33 cellular contexts compared by ENCODE assay signal in genomic region chr2:196492946-196493345, GRCh38.
DNase-seq lines count a peak whose midpoint lies in the region; FAIRE-seq and TF ChIP-seq lines count a peak whose summit lies in the region.
"Had no signal": no experiment of that assay in that cellular context is flagged by ENCODE, and none has a peak within 500 bp of the region (broad histone marks: within the 10 kb centered on the region; RNA-seq: fewer than 3 reads in every experiment).

No MANE protein-coding gene starts in this region.

- H3K4me2 ChIP-seq in trophoblast cell (ENCODE audit: low read length): no peak overlapping the region
- H3K4me2 ChIP-seq: A549; BLaER1; BLaER1 treated with 17β-estradiol and CSF1 and Interleukin-3, amounts not matched to agents 10 nM and 100 nM had no signal

- H4K91ac ChIP-seq in trophoblast cell (ENCODE audit: low read depth, low read length): no peak overlapping the region

- no CpG with 5 or more reads among the region's 3 CpGs for WGBS in trophoblast cell (ENCODE audit: extremely low coverage, insufficient coverage, insufficient read length)

- H3K9me3 ChIP-seq in trophoblast cell (ENCODE audit: insufficient read depth, low read depth, low read length): no peaks in the 10 kb centered on the region
- H3K9me3 ChIP-seq: BE2C, BLaER1, Caco-2 had no signal

- no peak overlapping the region for H4K8ac ChIP-seq in trophoblast cell (ENCODE audit: low read depth, low read length)

- H3K23ac ChIP-seq in trophoblast cell (ENCODE audit: low read length): no peak overlapping the region

- no peak overlapping the region for H2BK5ac ChIP-seq in trophoblast cell (ENCODE audit: low read depth, low read length, poor library complexity)

- no peak overlapping the region for H3K14ac ChIP-seq in trophoblast cell (ENCODE audit: low read length)

- H3K36me3 ChIP-seq in trophoblast cell (ENCODE audit: control insufficient read depth in 1 of 2, insufficient read depth in 2 of 2, low read length in 2 of 2): no peaks in the 10 kb centered on the region
- H3K36me3 ChIP-seq: BE2C; BLaER1; BLaER1 treated with 17β-estradiol and CSF1 and Interleukin-3, amounts not matched to agents 10 nM and 100 nM had no signal

- H3K27ac ChIP-seq in trophoblast cell (ENCODE audit: low read depth, low read length): no peak overlapping the region
- H3K27ac ChIP-seq: 22Rv1; A549; BLaER1; BLaER1 treated with 17β-estradiol and CSF1 and Interleukin-3, amounts not matched to agents 10 nM and 100 nM; C4-2B had no signal

- DNase-seq in NCI-H2171 treated with DMSO at 0.1 percent for 48 hours (lab: John Stamatoyannopoulos, UW): peak; percentile 33
- DNase-seq in NCI-H2171 (lab: John Stamatoyannopoulos, UW): no peak
- DNase-seq in GM12891 (ENCODE audit: insufficient read length, low spot score): no peak
- DNase-seq in trophoblast cell: peak; percentile 72 to 83
- DNase-seq in SIG-M5 treated with dmso at 0.1 percent for 504 hours (lab: John Stamatoyannopoulos, UW; ENCODE audit: unreplicated experiment): no peak
- DNase-seq in activated CD4-positive, alpha-beta T cell treated with anti-CD3 and anti-CD28 coated beads for 1 hour: no peak
- DNase-seq: 8988T; ACHN; AML-193; BE2C; C1 segment of cervical spinal cord; Caco-2; Calu3; CD4-positive, alpha-beta memory T cell; CD4-positive, alpha-beta T cell; CD4-positive, CD25-positive, alpha-beta regulatory T cell; CD8-positive, alpha-beta memory T cell; CD8-positive, alpha-beta T cell; COR-L47; DMS 273 treated with DMSO at 0.1 percent for 48 hours; DMS153; DMS53; DMS79; DMS79 treated with DMSO at 0.1 percent for 48 hours; DND-41; EL had no signal

- H2BK12ac ChIP-seq in trophoblast cell (ENCODE audit: low read length): no peak overlapping the region

- no peak overlapping the region for H4K12ac ChIP-seq in trophoblast cell (ENCODE audit: low read depth, low read length)

- no peak overlapping the region for H3K4me3 ChIP-seq in trophoblast cell (ENCODE audit: low read depth, low read length)
- H3K4me3 ChIP-seq: A549; BLaER1; BLaER1 treated with 17β-estradiol and CSF1 and Interleukin-3, amounts not matched to agents 10 nM and 100 nM had no signal

- no peak overlapping the region for H3K18ac ChIP-seq in trophoblast cell (ENCODE audit: low read length)

- H3K4ac ChIP-seq in trophoblast cell (ENCODE audit: low read depth, low read length): no peak overlapping the region

- H2AK5ac ChIP-seq in trophoblast cell (ENCODE audit: low read length): no peak overlapping the region

- H3K27me3 ChIP-seq in trophoblast cell (ENCODE audit: insufficient read depth, low read length): no peaks in the 10 kb centered on the region
- H3K27me3 ChIP-seq: BE2C; BLaER1; BLaER1 treated with 17β-estradiol and CSF1 and Interleukin-3, amounts not matched to agents 10 nM and 100 nM had no signal

- no peak overlapping the region for H3K9ac ChIP-seq in trophoblast cell (ENCODE audit: low read length)
- H3K9ac ChIP-seq: BLaER1; BLaER1 treated with 17β-estradiol and CSF1 and Interleukin-3, amounts not matched to agents 10 nM and 100 nM had no signal

- no peaks in the 10 kb centered on the region for H3K79me2 ChIP-seq in trophoblast cell (ENCODE audit: control insufficient read depth, insufficient read depth, low read length, poor library complexity)

- H2BK120ac ChIP-seq in trophoblast cell (ENCODE audit: insufficient read depth, low read length, poor library complexity): no peak overlapping the region

- TF ChIP-seq POLR2A in GM12891 (IDR thresholded peaks at IDR 0.05; ENCODE audit: low read depth, low read length): no peak

- FAIRE-seq in GM12891 (lab: Jason Lieb, UNC): peak; percentile 54
- FAIRE-seq: A204.1, A549, D721Med had no signal

- H3K4me1 ChIP-seq in trophoblast cell (ENCODE audit: control insufficient read depth in 1 of 2, insufficient read depth in 2 of 2, low read length in 2 of 2): no peaks in the 10 kb centered on the region
- H3K4me1 ChIP-seq: A549; BE2C; BLaER1; BLaER1 treated with 17β-estradiol and CSF1 and Interleukin-3, amounts not matched to agents 10 nM and 100 nM; Caco-2 had no signal

- no peaks in the 10 kb centered on the region for H3K79me1 ChIP-seq in trophoblast cell (ENCODE audit: low read length)

- H2AFZ ChIP-seq in trophoblast cell (ENCODE audit: insufficient read depth, low read length, poor library complexity): no peak overlapping the region

TF ChIP-seq in GM12891, 5 proteins besides CTCF, POLR2A, EP300 and RAD21:
- TF ChIP-seq PAX5 (IDR thresholded peaks at IDR 0.05; ENCODE audit: insufficient read depth, low read length, severe bottlenecking) (no peak), POU2F2 (IDR thresholded peaks at IDR 0.05; ENCODE audit: low read depth, low read length) (no peak), POLR2AphosphoS5 (IDR thresholded peaks at IDR 0.05; ENCODE audit: low read depth, low read length) (no peak), SPI1 (IDR thresholded peaks at IDR 0.05; ENCODE audit: low read depth, low read length) (no peak), TAF1 (IDR thresholded peaks at IDR 0.05; ENCODE audit: low read depth, low read length) (no peak)

Comparison
In these comparisons a context has a peak if more than half of its experiments do, and no peak if none do; other contexts are left out.
1. DNase-seq: peak in NCI-H2171 treated with DMSO at 0.1 percent for 48 hours (single experiment) and trophoblast cell (2 of 2); none in NCI-H2171 (single experiment), GM12891 (single experiment), SIG-M5 treated with dmso at 0.1 percent for 504 hours (single experiment) and activated CD4-positive, alpha-beta T cell treated with anti-CD3 and anti-CD28 coated beads for 1 hour (single experiment).